12 cellular contexts compared by ENCODE assay signal in the genomic region with DNA sequence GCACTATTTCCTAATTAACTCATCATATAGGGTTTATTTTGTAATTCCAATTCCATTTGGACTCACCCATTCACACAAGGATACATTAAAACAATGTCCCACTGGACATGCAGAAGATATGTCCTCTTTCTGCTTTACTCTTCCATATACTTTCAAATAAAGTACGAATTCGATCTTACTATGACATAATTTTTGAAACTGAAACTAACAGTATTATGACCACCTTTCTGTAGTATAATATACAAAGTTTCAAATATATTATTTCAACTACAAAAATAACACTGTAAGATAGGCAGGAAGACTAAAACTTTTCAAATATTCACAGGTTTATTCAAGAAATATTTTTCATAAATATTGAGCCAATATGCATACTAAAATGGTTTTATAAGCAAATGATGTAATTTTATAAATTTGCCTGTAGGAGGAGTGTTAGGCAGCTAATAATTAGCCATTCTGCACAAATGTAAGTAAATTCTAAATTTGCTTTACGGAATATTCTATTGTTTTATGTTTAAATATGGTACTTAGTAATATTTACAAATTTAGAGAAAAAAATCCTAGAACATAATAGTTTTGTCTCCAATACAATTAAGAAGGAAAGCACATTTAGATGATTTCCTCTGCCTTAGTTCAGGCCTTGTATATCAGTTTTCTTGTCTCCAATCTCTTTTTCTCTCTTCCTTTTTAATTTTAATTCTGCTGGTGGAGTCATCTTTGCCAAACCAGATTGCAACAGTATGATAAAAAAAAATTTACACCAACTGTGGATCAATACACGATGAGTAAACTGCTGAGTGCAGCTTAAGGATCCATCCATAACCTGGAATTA.
DNase-seq lines count a peak whose midpoint lies in the region; ATAC-seq and TF ChIP-seq lines count a peak whose summit lies in the region.
"Had no signal": no experiment of that assay in that cellular context is flagged by ENCODE, and none has a peak within 500 bp of the region (broad histone marks: within the 10 kb centered on the region; RNA-seq: fewer than 3 reads in every experiment).

No MANE protein-coding gene starts in this region.

- H3K9me3 ChIP-seq in CD4-positive, alpha-beta memory T cell (ENCODE audit: control insufficient read depth in 1 of 2, low read length in 2 of 2): no peaks in the 10 kb centered on the region

- no peak overlapping the region for H3K27ac ChIP-seq in CD4-positive, alpha-beta memory T cell (ENCODE audit: low read depth, low read length)

- H3K36me3 ChIP-seq in CD4-positive, alpha-beta memory T cell (ENCODE audit: insufficient read depth, low read length): no peaks in the 10 kb centered on the region

- DNase-seq in AG10803 (ENCODE audit: low read depth) (peak; percentile 17), GM13977 (ENCODE audit: low spot score) (no peak), RPMI7951 (ENCODE audit: low read depth) (peak; percentile 6), fibroblast of villous mesenchyme (ENCODE audit: low read depth) (peak; percentile 7), lower leg skin (ENCODE audit: low spot score in 2 of 2) (no peak), D341Med (ENCODE audit: low spot score) (no peak)
- DNase-seq in CD4-positive, alpha-beta memory T cell: no peak
- DNase-seq: effector memory CD8-positive, alpha-beta T cell; GDM1; NCI-H2107 had no signal

- H3K4me3 Mint-ChIP-seq in CD4-positive, alpha-beta memory T cell: peak overlapping the region in 1 of 8 donors; percentile 27
- H3K4me3 Mint-ChIP-seq: activated T-helper 17 cell treated with anti-CD3 and anti-CD28 coated beads, Interleukin-2, amount 50 U/mL, for 72 hours had no signal

- intact Hi-C loops in CD4-positive, alpha-beta memory T cell (cut with micrococcal nuclease): loop anchor here (5.0 kb wide), 1 partner anchor 146 kb away; no protein-coding TSS in a partner anchor
- intact Hi-C loops in lower leg skin (cut with DNase I; ENCODE audit: low total_unique reads): no loop called here

- H3K4me1 ChIP-seq in CD4-positive, alpha-beta memory T cell (ENCODE audit: insufficient read depth, low read length): no peaks in the 10 kb centered on the region

- H3K27me3 Mint-ChIP-seq in CD4-positive, alpha-beta memory T cell: peaks cover 0 to 7% of the 10 kb centered on the region in 2 donors

- ATAC-seq in GM21576 (IDR thresholded peaks at IDR 0.05; ENCODE audit: unreplicated experiment): no peak
- ATAC-seq: activated T-helper 17 cell treated with anti-CD3 and anti-CD28 coated beads, Interleukin-2, amount 50 U/mL, for 72 hours; effector memory CD8-positive, alpha-beta T cell had no signal

- no peak overlapping the region for H3K4me3 ChIP-seq in AG10803 (ENCODE audit: low read length)
- H3K4me3 ChIP-seq in fibroblast of villous mesenchyme (ENCODE audit: low read depth, low read length): no peak overlapping the region
- H3K4me3 ChIP-seq in CD4-positive, alpha-beta memory T cell (ENCODE audit: low read length in 2 of 2): no peak overlapping the region
- no peak overlapping the region for H3K4me3 ChIP-seq in lower leg skin (ENCODE audit: low read depth, poor library complexity, severe bottlenecking)

- CTCF ChIA-PET in CD4-positive, alpha-beta memory T cell (lab: Charles Lee; ENCODE audit: partially characterized antibody): interaction anchor here (3.3 kb wide), 1 partner anchor 144 kb away, joined by 14 read pairs; no protein-coding TSS in a partner anchor

- H3K9me3 Mint-ChIP-seq in CD4-positive, alpha-beta memory T cell: no peaks in the 10 kb centered on the region
- H3K9me3 Mint-ChIP-seq: activated T-helper 17 cell treated with anti-CD3 and anti-CD28 coated beads, Interleukin-2, amount 50 U/mL, for 72 hours; effector memory CD8-positive, alpha-beta T cell had no signal

- TF ChIP-seq CTCF in AG10803 (conservative IDR thresholded peaks at IDR 0.05; ENCODE audit: low read length) (peak; percentile 49), GM13977 (IDR thresholded peaks at IDR 0.05; ENCODE audit: extremely low read depth, insufficient read depth, missing control alignments) (peak; percentile 23), fibroblast of villous mesenchyme (IDR thresholded peaks at IDR 0.05; ENCODE audit: insufficient read depth, low read depth, low read length) (peak; percentile 24), lower leg skin (IDR thresholded peaks at IDR 0.05) (no peak)

- peaks cover 0 to 2% (median under 1%) of the 10 kb centered on the region in 4 donors for H3K4me1 Mint-ChIP-seq in CD4-positive, alpha-beta memory T cell
- H3K4me1 Mint-ChIP-seq: activated T-helper 17 cell treated with anti-CD3 and anti-CD28 coated beads, Interleukin-2, amount 50 U/mL, for 72 hours had no signal

- peaks cover 4% of the 10 kb centered on the region for H3K27me3 ChIP-seq in CD4-positive, alpha-beta memory T cell (ENCODE audit: insufficient read depth, low read length)

- H3K36me3 Mint-ChIP-seq in CD4-positive, alpha-beta memory T cell: no peaks in the 10 kb centered on the region

- H3K27ac Mint-ChIP-seq in CD4-positive, alpha-beta memory T cell: no peak overlapping the region
- H3K27ac Mint-ChIP-seq: activated T-helper 17 cell treated with anti-CD3 and anti-CD28 coated beads, Interleukin-2, amount 50 U/mL, for 72 hours; effector memory CD8-positive, alpha-beta T cell had no signal

- in situ Hi-C loops in GM13977 (cut with MboI; ENCODE audit: low pct_unique_long_range_greater_than_20kb, low sequenced_read_pairs, unreplicated experiment): no loop called here

- POLR2A ChIA-PET in CD4-positive, alpha-beta memory T cell (lab: Charles Lee; ENCODE audit: partially characterized antibody): no interaction called here

- WGBS in lower leg skin, 2 donors: 86 to 88% methylated on average over 4 of the region's 4 CpGs

- TF ChIP-seq POLR2A in lower leg skin (IDR thresholded peaks at IDR 0.05): no peak

Comparison
In these comparisons a context has a peak if more than half of its experiments do, and no peak if none do; other contexts are left out.
1. DNase-seq: peak in AG10803 (single experiment), RPMI7951 (single experiment) and fibroblast of villous mesenchyme (single experiment); none in GM13977 (single experiment), CD4-positive, alpha-beta memory T cell (0 of 5), lower leg skin (0 of 2) and D341Med (single experiment).
2. CTCF ChIP-seq: peak in AG10803 (single experiment), GM13977 (single experiment) and fibroblast of villous mesenchyme (single experiment); none in lower leg skin (0 of 3).